13 cellular contexts compared by ENCODE assay signal in genomic region chr4:52822583-52823477, GRCh38. TPM values are rescaled to one million over a fixed set of nuclear protein-coding genes. Genes with fewer than 3 reads are reported as not detected.
DNase-seq lines count a peak whose midpoint lies in the region; ATAC-seq lines count a peak whose summit lies in the region.
"Had no signal": no experiment of that assay in that cellular context is flagged by ENCODE, and none has a peak within 500 bp of the region (broad histone marks: within the 10 kb centered on the region; RNA-seq: fewer than 3 reads in every experiment).

No MANE protein-coding gene starts in this region.

- ATAC-seq in GM18861 (IDR thresholded peaks at IDR 0.05; ENCODE audit: unreplicated experiment): no peak
- ATAC-seq in left lobe of liver: no peak
- ATAC-seq: GM23338 had no signal

- DNase-seq in AG08395 (ENCODE audit: low spot score): peak; percentile 68
- DNase-seq in HK-2 (ENCODE audit: unreplicated experiment): peak; percentile 10
- DNase-seq in amniotic epithelial cell (ENCODE audit: low read depth): peak; percentile 98
- peak; percentile 7 for DNase-seq in islet precursor cell
- DNase-seq in NCI-H2029 treated with DMSO at 0.1 percent for 48 hours (lab: John Stamatoyannopoulos, UW): no peak
- DNase-seq in left lobe of liver (ENCODE audit: low spot score): no peak
- no peak for DNase-seq in Ammon's horn (ENCODE audit: low spot score)
- DNase-seq: activated CD8-positive, alpha-beta memory T cell treated with anti-CD3 and anti-CD28 coated beads, Interleukin-2, amount 10 ng/mL, durations not matched to agents 7 days and 5 days; Calu3; dorsolateral prefrontal cortex had no signal

RNA-seq across cellular contexts. Expression of gene RASL11B, which starts 39.3 kb away (rescaled TPM):
- 0.60 TPM for total RNA-seq in left lobe of liver
- total RNA-seq: pulmonary artery endothelial cell had no signal

Comparison
In these comparisons a context has a peak if more than half of its experiments do, and no peak if none do; other contexts are left out.
1. DNase-seq: peak in AG08395 (single experiment), HK-2 (single experiment), amniotic epithelial cell (single experiment) and islet precursor cell (single experiment); none in NCI-H2029 treated with DMSO at 0.1 percent for 48 hours (single experiment), left lobe of liver (single experiment) and Ammon's horn (single experiment).